10 cellular contexts compared by ENCODE assay signal in the genomic region with DNA sequence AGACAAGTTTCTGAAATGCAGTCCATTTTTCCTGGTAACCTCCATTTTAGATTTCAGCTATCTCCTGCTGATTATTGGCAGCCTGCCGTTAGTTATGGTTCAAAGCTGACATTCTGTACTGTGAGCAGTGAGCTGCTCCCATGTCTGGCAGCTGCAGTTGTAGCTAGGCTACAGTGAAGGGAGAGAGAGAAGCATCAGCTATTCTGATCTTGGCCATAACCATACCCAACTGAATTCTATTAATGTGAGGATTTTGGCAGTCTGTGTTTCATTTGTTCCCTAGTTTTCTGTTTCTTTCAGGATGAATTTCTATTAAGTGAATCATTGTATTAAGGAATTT. TPM values are rescaled to one million over a fixed set of nuclear protein-coding genes. Genes with fewer than 3 reads are reported as not detected.
DNase-seq lines count a peak whose midpoint lies in the region; ATAC-seq and TF ChIP-seq lines count a peak whose summit lies in the region.
"Had no signal": no experiment of that assay in that cellular context is flagged by ENCODE, and none has a peak within 500 bp of the region (broad histone marks: within the 10 kb centered on the region; RNA-seq: fewer than 3 reads in every experiment).

No MANE protein-coding gene starts in this region.

- H3K4me1 ChIP-seq in foreskin keratinocyte (peaks cover 80% of the 10 kb centered on the region), psoas muscle (peaks cover 65% of the 10 kb centered on the region), HAP-1 (peaks cover 12% of the 10 kb centered on the region)

- H3K4me3 ChIP-seq in psoas muscle (no peak overlapping the region), HAP-1 (no peak overlapping the region)
- H3K4me3 ChIP-seq: skin epidermis had no signal

- H3K27me3 ChIP-seq in foreskin keratinocyte: no peaks in the 10 kb centered on the region
- H3K27me3 ChIP-seq in psoas muscle (ENCODE audit: insufficient read depth in 3 of 3, low read length in 2 of 3): no peaks in the 10 kb centered on the region
- H3K27me3 ChIP-seq in HAP-1 (ENCODE audit: low read depth): no peaks in the 10 kb centered on the region

- in situ Hi-C loops in HAP-1 (cut with MboI; ENCODE audit: low sequenced_read_pairs): no loop called here

- WGBS in psoas muscle, 3 donors: 15 to 28% (median 16%) methylated on average over 1 of the region's 1 CpG

- intact Hi-C loops in psoas muscle (cut with DNase I): loop anchor here in 1 of 2 donors (5.0 kb wide), 1 partner anchor 37 kb away; no protein-coding TSS in a partner anchor

- H3K36me3 ChIP-seq in psoas muscle (ENCODE audit: insufficient read depth in 1 of 2, low read depth in 1 of 2) (no peaks in the 10 kb centered on the region), HAP-1 (replicated peaks) (peaks cover 4% of the 10 kb centered on the region; the same call in 1 of the 2 replicates)

- TF ChIP-seq CTCF in foreskin keratinocyte (conservative IDR thresholded peaks at IDR 0.05): no peak
- TF ChIP-seq CTCF in psoas muscle (IDR thresholded peaks at IDR 0.05): no peak

- H3K27ac ChIP-seq in foreskin keratinocyte (peak overlapping the region; percentile 19), psoas muscle (peak overlapping the region; percentile 65)

- ATAC-seq in foreskin keratinocyte (no peak), psoas muscle (peak; percentile 71 to 89 (median 82)), HG02973 (IDR thresholded peaks at IDR 0.05; ENCODE audit: unreplicated experiment) (no peak), HG03139 (IDR thresholded peaks at IDR 0.05; ENCODE audit: unreplicated experiment) (no peak)

- DNase-seq in EH (ENCODE audit: low read depth): peak; percentile 62
- peak; percentile 17 to 32 for DNase-seq in SHP77 (lab: John Stamatoyannopoulos, UW)
- no peak for DNase-seq in foreskin keratinocyte
- DNase-seq in psoas muscle: peak in 1 of 2 donors; percentile 12
- no peak for DNase-seq in HAP-1 (ENCODE audit: low spot score in 2 of 2)
- DNase-seq in mesenteric fat pad (ENCODE audit: low spot score): no peak
- DNase-seq: activated T-cell treated with anti-CD3 and anti-CD28 coated beads, Interleukin-2, amount 50 U/mL, for 24 hours had no signal

- no peaks in the 10 kb centered on the region for H3K9me3 ChIP-seq in psoas muscle
- peaks cover 3% of the 10 kb centered on the region; the same call in 1 of the 2 replicates for H3K9me3 ChIP-seq in HAP-1

RNA-seq across cellular contexts. Expression of a gene that starts 33.4 kb away (rescaled TPM):
- 8.7 and 9.0 TPM in 2 replicates for total RNA-seq in foreskin keratinocyte
- polyA plus RNA-seq in foreskin keratinocyte: 2.3 and 2.6 TPM in 2 replicates
- total RNA-seq in psoas muscle: 10 to 100 TPM; 20.5 to 69.6 (median 34.9) TPM
- polyA plus RNA-seq in psoas muscle: 10 to 100 TPM in 2 of 3 donors, 1 to 10 TPM in 1; 9.0 to 30.4 (median 26.6) TPM
- total RNA-seq in mesenteric fat pad: 174 TPM

Comparison
In these comparisons a context has a peak if more than half of its experiments do, and no peak if none do; other contexts are left out.
1. DNase-seq: peak in EH (single experiment) and SHP77 (2 of 2); none in foreskin keratinocyte (0 of 2), HAP-1 (0 of 2) and mesenteric fat pad (single experiment).
2. ATAC-seq: peak in psoas muscle (4 of 4); none in foreskin keratinocyte (single experiment), HG02973 (single experiment) and HG03139 (single experiment).